ENCODE assay signal across 31 cellular contexts in the genomic region with DNA sequence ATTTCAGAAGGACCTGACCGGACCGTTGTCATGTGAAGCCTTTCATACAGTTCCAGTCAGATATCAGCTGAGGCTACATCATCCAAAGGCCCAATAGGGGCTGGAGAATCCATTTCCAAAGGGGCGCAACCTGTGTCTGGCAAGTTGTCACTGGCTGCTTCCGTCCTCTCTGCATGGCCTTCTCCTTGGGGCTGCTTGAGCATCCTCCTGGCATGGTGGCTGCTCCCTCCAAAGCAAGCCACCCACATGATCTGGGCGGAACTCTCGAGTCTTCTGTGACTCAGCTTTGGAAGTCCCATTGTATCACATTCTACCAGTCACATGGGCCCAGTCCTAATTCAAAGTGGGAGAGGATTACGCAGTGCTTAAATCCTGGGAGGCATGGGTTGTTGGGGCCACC.
"Had no signal": no experiment of that assay in that cellular context is flagged by ENCODE, and none has a peak within 500 bp of the region (broad histone marks: within the 10 kb centered on the region; RNA-seq: fewer than 3 reads in every experiment).

No MANE protein-coding gene starts in this region.

- H3K9me3 ChIP-seq: breast epithelium, colonic mucosa, gastrocnemius medialis, heart left ventricle had no signal

- H3K27me3 Mint-ChIP-seq: activated CD4-positive, alpha-beta T cell treated with anti-CD3 and anti-CD28 coated beads for 36 hours; activated CD4-positive, alpha-beta T cell treated with anti-CD3 and anti-CD28 coated beads, Interleukin-2, amount 10 ng/mL, durations not matched to agents 24 days and 14 days had no signal

- ATAC-seq: activated CD4-positive, alpha-beta T cell treated with anti-CD3 and anti-CD28 coated beads for 36 hours; activated CD8-positive, alpha-beta T cell treated with anti-CD3 and anti-CD28 coated beads for 36 hours; activated T-cell treated with anti-CD3 and anti-CD28 coated beads, Interleukin-2, amount 50 U/mL, for 72 hours; foreskin keratinocyte; gastrocnemius medialis; heart left ventricle; T-helper 17 cell had no signal

- H3K27me3 ChIP-seq: ascending aorta, breast epithelium, cardiac muscle cell, colonic mucosa, foreskin keratinocyte, gastrocnemius medialis had no signal

- H3K4me3 ChIP-seq: ascending aorta, breast epithelium, cardiac muscle cell, colonic mucosa, esophagus muscularis mucosa, gastrocnemius medialis, heart left ventricle had no signal

- H3K4me3 Mint-ChIP-seq: activated CD4-positive, alpha-beta T cell treated with anti-CD3 and anti-CD28 coated beads for 36 hours; activated CD4-positive, alpha-beta T cell treated with anti-CD3 and anti-CD28 coated beads, Interleukin-2, amount 10 ng/mL, durations not matched to agents 24 days and 14 days; activated CD8-positive, alpha-beta T cell treated with anti-CD3 and anti-CD28 coated beads for 36 hours; activated naive CD8-positive, alpha-beta T cell; activated T-cell treated with anti-CD3 and anti-CD28 coated beads, Interleukin-2, amount 50 U/mL, for 24 hours; activated T-cell treated with anti-CD3 and anti-CD28 coated beads, Interleukin-2, amount 50 U/mL, for 72 hours; brain; T-helper 17 cell; T-helper 2 cell treated with Interferon-gamma antibody and Interleukin-4, amounts not matched to agents 5 μg/mL and 100 μg/mL, for 36 hours had no signal

- H3K27ac Mint-ChIP-seq: activated CD4-positive, alpha-beta T cell treated with anti-CD3 and anti-CD28 coated beads for 36 hours; activated CD4-positive, alpha-beta T cell treated with anti-CD3 and anti-CD28 coated beads, Interleukin-2, amount 10 ng/mL, durations not matched to agents 24 days and 14 days; activated T-cell treated with anti-CD3 and anti-CD28 coated beads, Interleukin-2, amount 50 U/mL, for 72 hours; brain; T-helper 17 cell; T-helper 2 cell treated with Interferon-gamma antibody and Interleukin-4, amounts not matched to agents 5 μg/mL and 100 μg/mL, for 36 hours had no signal

- H3K4me1 ChIP-seq: ascending aorta, breast epithelium, colonic mucosa, esophagus muscularis mucosa, foreskin keratinocyte, gastrocnemius medialis, heart left ventricle had no signal

- H3K9me3 Mint-ChIP-seq: T-helper 2 cell treated with Interferon-gamma antibody and Interleukin-4, amounts not matched to agents 5 μg/mL and 100 μg/mL, for 36 hours had no signal

- H3K4me1 Mint-ChIP-seq: activated CD4-positive, alpha-beta T cell treated with anti-CD3 and anti-CD28 coated beads, Interleukin-2, amount 10 ng/mL, durations not matched to agents 24 days and 14 days; brain; T-helper 17 cell had no signal

- H3K36me3 ChIP-seq: ascending aorta, breast epithelium, cardiac muscle cell, colonic mucosa, esophagus muscularis mucosa, gastrocnemius medialis, heart left ventricle had no signal

- H3K36me3 Mint-ChIP-seq: brain had no signal

- H3K27ac ChIP-seq: ascending aorta, breast epithelium, cardiac muscle cell, colonic mucosa, esophagus muscularis mucosa, foreskin keratinocyte, gastrocnemius medialis, heart left ventricle had no signal

- DNase-seq: activated CD4-positive, alpha-beta T cell treated with anti-CD3 and anti-CD28 coated beads for 36 hours; activated CD4-positive, alpha-beta T cell treated with anti-CD3 and anti-CD28 coated beads, Interleukin-2, amount 10 ng/mL, durations not matched to agents 24 days and 14 days; activated CD4-positive, CD25-positive, alpha-beta regulatory T cell; activated CD4-positive, CD25-positive, alpha-beta regulatory T cell treated with anti-CD3 and anti-CD28 coated beads, Interleukin-2, amount 50 U/mL, for 72 hours; activated CD8-positive, alpha-beta T cell treated with anti-CD3 and anti-CD28 coated beads for 36 hours; activated effector memory CD4-positive, alpha-beta T cell treated with Interleukin-2 at 50 U/mL for 16 hours; activated gamma-delta T cell treated with Interleukin-2 at 50 U/mL for 16 hours; activated naive CD4-positive, alpha-beta T cell treated with anti-CD3 and anti-CD28 coated beads, Interleukin-2, amount 50 U/mL, for 16 hours; activated naive CD4-positive, alpha-beta T cell treated with Interleukin-2 at 50 U/mL for 16 hours; activated T-cell treated with anti-CD3 and anti-CD28 coated beads for 4 hours; activated T-cell treated with anti-CD3 and anti-CD28 coated beads, Interleukin-2, amount 50 U/mL, for 24 hours; activated T-cell treated with anti-CD3 and anti-CD28 coated beads, Interleukin-2, amount 50 U/mL, for 72 hours; central memory CD4-positive, alpha-beta T cell; cerebellar nuclear complex; colonic mucosa; effector memory CD4-positive, alpha-beta T cell; erythroblast; foreskin keratinocyte; gastrocnemius medialis; glutamatergic neuron; heart left ventricle; T-helper 1 cell; T-helper 17 cell; T1000 had no signal
